Comparison of ENCODE assay signal across 9 cellular contexts in the genomic region with DNA sequence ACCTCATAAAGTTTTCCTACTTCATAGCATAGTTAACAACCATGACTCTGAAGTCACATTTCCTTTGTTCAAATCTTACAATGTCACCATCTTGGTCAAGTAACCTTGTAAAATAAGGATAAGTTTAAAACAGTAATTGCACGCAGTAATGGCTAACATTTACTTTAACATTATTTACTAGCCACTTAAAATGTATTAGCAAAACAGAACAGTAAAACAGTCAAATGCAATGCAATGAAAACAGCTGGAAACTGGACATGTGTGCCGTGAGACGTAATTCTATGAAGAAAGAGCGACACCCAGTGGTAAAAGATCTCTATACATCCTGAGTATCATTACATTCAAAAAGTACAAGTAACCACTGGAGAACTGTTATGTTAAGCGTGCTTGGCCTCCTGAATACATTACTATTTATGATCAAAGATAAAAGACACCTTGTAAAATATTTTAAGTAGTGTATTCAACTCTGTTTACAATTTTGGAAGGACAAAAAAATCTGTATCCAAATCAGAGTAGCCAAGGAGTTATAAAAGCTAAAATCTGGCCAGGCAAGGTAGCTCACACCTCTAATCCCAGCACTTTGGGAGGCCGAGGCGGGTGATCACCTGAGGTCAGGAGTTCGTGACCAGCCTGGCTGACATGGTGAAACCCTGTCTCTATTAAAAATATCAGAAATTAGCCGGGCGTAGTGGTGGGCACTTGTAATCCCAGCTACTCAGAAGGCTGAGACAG. TPM values are rescaled to one million over a fixed set of nuclear protein-coding genes. Genes with fewer than 3 reads are reported as not detected.
DNase-seq lines count a peak whose midpoint lies in the region; ATAC-seq and TF ChIP-seq lines count a peak whose summit lies in the region.
"Had no signal": no experiment of that assay in that cellular context is flagged by ENCODE, and none has a peak within 500 bp of the region (broad histone marks: within the 10 kb centered on the region; RNA-seq: fewer than 3 reads in every experiment).

No MANE protein-coding gene starts in this region.

- TF ChIP-seq CTCF in astrocyte of the cerebellum (IDR thresholded peaks at IDR 0.05; ENCODE audit: low read depth, low read length, missing control alignments): peak; percentile 66

- POLR2A ChIA-PET in activated CD4-positive, alpha-beta memory T cell treated with anti-CD3 and anti-CD28 coated beads for 36 hours (lab: Charles Lee): no interaction called here

- H3K27ac Mint-ChIP-seq in activated CD4-positive, alpha-beta memory T cell treated with anti-CD3 and anti-CD28 coated beads for 36 hours: no peak overlapping the region

- peak; percentile 74 for ATAC-seq in GM18498 (IDR thresholded peaks at IDR 0.05; ENCODE audit: unreplicated experiment)
- ATAC-seq in HG03196 (IDR thresholded peaks at IDR 0.05; ENCODE audit: unreplicated experiment): peak; percentile 85

- H3K9me3 Mint-ChIP-seq in activated CD4-positive, alpha-beta memory T cell treated with anti-CD3 and anti-CD28 coated beads for 36 hours: no peaks in the 10 kb centered on the region
- H3K9me3 Mint-ChIP-seq: IgD-negative memory B cell had no signal

- CTCF ChIA-PET in activated CD4-positive, alpha-beta memory T cell treated with anti-CD3 and anti-CD28 coated beads for 36 hours (lab: Charles Lee): interaction anchor here (0.6 to 1.8 kb wide), 31 partner anchors 10 to 1045 kb away, joined by 3 to 14 read pairs (median 4); no protein-coding TSS in a partner anchor

- intact Hi-C loops in activated CD4-positive, alpha-beta memory T cell treated with anti-CD3 and anti-CD28 coated beads for 36 hours (cut with micrococcal nuclease): loop anchor here (1.0 kb wide), 2 partner anchors 76 to 958 kb away; no protein-coding TSS in a partner anchor

- H3K4me3 Mint-ChIP-seq in activated CD4-positive, alpha-beta memory T cell treated with anti-CD3 and anti-CD28 coated beads for 36 hours: no peak overlapping the region
- H3K4me3 Mint-ChIP-seq: IgD-negative memory B cell had no signal

- peaks cover 17% of the 10 kb centered on the region for H3K36me3 Mint-ChIP-seq in activated CD4-positive, alpha-beta memory T cell treated with anti-CD3 and anti-CD28 coated beads for 36 hours

- no peaks in the 10 kb centered on the region for H3K4me1 Mint-ChIP-seq in activated CD4-positive, alpha-beta memory T cell treated with anti-CD3 and anti-CD28 coated beads for 36 hours (ENCODE audit: low read depth)

- no peak overlapping the region for H3K4me3 ChIP-seq in astrocyte of the cerebellum (ENCODE audit: low read depth, low read length)

- in situ Hi-C loops in astrocyte of the cerebellum (cut with HindIII; ENCODE audit: low sequenced_read_pairs): no loop called here

- DNase-seq in AML-193 (lab: John Stamatoyannopoulos, UW) (peak; percentile 59 to 76), NCI-H345 (lab: John Stamatoyannopoulos, UW) (peak; percentile 39), astrocyte of the cerebellum (ENCODE audit: low read depth) (peak; percentile 63), iPS DF 19.7 (ENCODE audit: low read depth, low spot score) (peak; percentile 12), smooth muscle cell of the brain vasculature (ENCODE audit: low read depth, low spot score) (peak; percentile 45)
- DNase-seq in activated CD4-positive, alpha-beta memory T cell treated with anti-CD3 and anti-CD28 coated beads for 36 hours: no peak

- H3K27me3 Mint-ChIP-seq in activated CD4-positive, alpha-beta memory T cell treated with anti-CD3 and anti-CD28 coated beads for 36 hours: no peaks in the 10 kb centered on the region
- H3K27me3 Mint-ChIP-seq: IgD-negative memory B cell had no signal

RNA-seq across cellular contexts. Expression of a gene that starts 27.2 kb away (rescaled TPM):
- 10 to 100 TPM; 19.4 to 23.1 TPM for total RNA-seq in activated CD4-positive, alpha-beta memory T cell treated with anti-CD3 and anti-CD28 coated beads for 36 hours
